9 cellular contexts compared by ENCODE assay signal in the genomic region with DNA sequence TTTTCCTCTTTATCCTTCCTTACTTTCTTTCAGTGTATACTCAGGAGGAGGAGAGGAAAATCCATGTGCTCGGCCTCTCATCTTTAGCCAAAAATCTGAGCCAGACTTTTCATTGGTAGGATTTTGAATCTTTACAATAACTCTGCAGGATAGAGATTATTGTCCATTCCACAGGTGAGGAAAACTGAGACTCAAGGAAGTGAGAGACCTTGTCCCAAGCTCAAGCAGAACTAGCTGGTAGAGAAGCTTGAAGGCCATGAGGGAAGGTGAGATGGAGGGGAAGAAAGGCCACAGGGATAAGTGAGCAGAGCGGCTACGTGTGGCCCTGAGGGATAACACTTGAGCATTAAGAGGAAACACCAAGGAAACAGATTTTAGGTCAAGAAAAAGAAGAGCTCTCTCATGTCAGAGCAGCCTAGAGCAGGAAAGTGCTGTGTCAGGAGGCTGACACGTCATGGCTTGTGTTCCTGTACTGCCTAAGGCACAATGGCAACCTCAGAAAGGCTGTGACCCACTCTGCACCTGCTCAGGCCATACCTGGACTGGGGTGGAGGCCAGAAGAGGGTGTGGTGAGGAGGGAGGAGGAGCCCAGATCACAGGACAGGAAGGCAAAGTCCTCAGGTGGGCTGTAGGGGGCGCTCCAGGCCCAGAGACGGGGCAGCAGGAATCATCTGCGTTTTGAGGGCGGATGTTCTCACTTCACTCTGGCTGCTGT. TPM values are rescaled to one million over a fixed set of nuclear protein-coding genes. Genes with fewer than 3 reads are reported as not detected.
DNase-seq lines count a peak whose midpoint lies in the region; ATAC-seq, FAIRE-seq and TF ChIP-seq lines count a peak whose summit lies in the region.
"Had no signal": no experiment of that assay in that cellular context is flagged by ENCODE, and none has a peak within 500 bp of the region (broad histone marks: within the 10 kb centered on the region; RNA-seq: fewer than 3 reads in every experiment).

No MANE protein-coding gene starts in this region.

- intact Hi-C loops in OCI-LY7 (cut with micrococcal nuclease; ENCODE audit: unreplicated experiment), result loop anchor here (1.0 to 5.0 kb wide), 4 partner anchors 24 to 276 kb away; no protein-coding TSS in a partner anchor

- no peaks in the 10 kb centered on the region for H3K27me3 ChIP-seq in thoracic aorta (replicated peaks; ENCODE audit: insufficient read depth)

- no TSS peak for BruUV-seq in OCI-LY7 (replicated peaks; lab: Mats Ljungman, UMichigan)

- H3K4me2 ChIP-seq in A549, result no peak overlapping the region
- H3K4me2 ChIP-seq in OCI-LY7 (ENCODE audit: low read length), result no peak overlapping the region

- peak; percentile 77 to 92 for TF ChIP-seq RAD21 in A549 (conservative IDR thresholded peaks at IDR 0.05 in 1 of 2, IDR thresholded peaks at IDR 0.05 in 1 of 2)

- no peaks in the 10 kb centered on the region for H4K20me1 ChIP-seq in OCI-LY7 (ENCODE audit: insufficient read depth, low read length)

- H3K4me1 Mint-ChIP-seq in activated T-cell treated with anti-CD3 and anti-CD28 coated beads, Interleukin-2, amount 50 U/mL, for 4 hours (ENCODE audit: low read depth), result peaks cover 4% of the 10 kb centered on the region

- H3K27me3 Mint-ChIP-seq in activated T-cell treated with anti-CD3 and anti-CD28 coated beads, Interleukin-2, amount 50 U/mL, for 4 hours (ENCODE audit: low read depth), result no peaks in the 10 kb centered on the region

- CTCF ChIA-PET in A549 (lab: Yijun Ruan, JAX), result interaction anchor here (0.6 to 3.6 kb wide), 13 partner anchors 9 to 137 kb away, joined by 3 to 22 read pairs (median 5); a partner anchor contains a TSS
- CTCF ChIA-PET in OCI-LY7 (lab: Charles Lee; ENCODE audit: unreplicated experiment), result interaction anchor here (0.7 to 1.4 kb wide), 3 partner anchors 19 to 126 kb away, joined by 3 to 8 read pairs (median 3); no protein-coding TSS in a partner anchor

- H3K27ac ChIP-seq in A549, result no peak overlapping the region
- H3K27ac ChIP-seq in OCI-LY7 (ENCODE audit: low read depth, low read length, poor library complexity, severe bottlenecking), result no peak overlapping the region
- H3K27ac ChIP-seq in thoracic aorta, result no peak overlapping the region

- TF ChIP-seq POLR2A in A549 (IDR thresholded peaks at IDR 0.05; ENCODE audit: low read length), result no peak

- 25% methylated on average over 8 of the region's 8 CpGs for WGBS in A549 (ENCODE audit: missing lambda C conversion rate)

- H3K36me3 ChIP-seq in OCI-LY7 (ENCODE audit: insufficient read depth, low read length) (no peaks in the 10 kb centered on the region), thoracic aorta (no peaks in the 10 kb centered on the region)

- H3K4me3 ChIP-seq in A549 (no peak overlapping the region), OCI-LY7 (ENCODE audit: low read depth, low read length, poor library complexity, severe bottlenecking) (no peak overlapping the region), thoracic aorta (no peak overlapping the region)

- TF ChIP-seq EP300 in A549 (IDR thresholded peaks at IDR 0.05), result no peak

- POLR2A ChIA-PET in A549 (lab: Yijun Ruan, JAX) (no interaction called here), OCI-LY7 (lab: Charles Lee) (interaction anchor here (1.0 kb wide), 1 partner anchor 123 kb away, joined by 3 read pairs; no protein-coding TSS in a partner anchor)

- FAIRE-seq in A549 (lab: Jason Lieb, UNC), result no peak

- peak; percentile 85 to 98 for ATAC-seq in A549
- ATAC-seq in GM18867 (IDR thresholded peaks at IDR 0.05; ENCODE audit: unreplicated experiment), result peak; percentile 92
- ATAC-seq in HG03354 (IDR thresholded peaks at IDR 0.05; ENCODE audit: poor library complexity, severe bottlenecking, unreplicated experiment), result peak; percentile 94
- ATAC-seq in activated T-cell treated with anti-CD3 and anti-CD28 coated beads, Interleukin-2, amount 50 U/mL, for 4 hours, result peak; percentile 100
- ATAC-seq in thoracic aorta (ENCODE audit: insufficient number of reproducible peaks, low FRiP score, low read depth), result no peak

- no peaks in the 10 kb centered on the region for H3K36me3 Mint-ChIP-seq in activated T-cell treated with anti-CD3 and anti-CD28 coated beads, Interleukin-2, amount 50 U/mL, for 4 hours (ENCODE audit: insufficient read depth)

- TF ChIP-seq CTCF in A549 (IDR thresholded peaks at IDR 0.05), result peak; percentile 56
- peak; percentile 92 for TF ChIP-seq CTCF in OCI-LY7 (conservative IDR thresholded peaks at IDR 0.05; ENCODE audit: low read length)
- peak; percentile 56 for TF ChIP-seq CTCF in thoracic aorta (IDR thresholded peaks at IDR 0.05)

- DNase-seq in A549 (ENCODE audit: low read depth in 1 of 2, low spot score in 1 of 2) (peak; percentile 41 to 72), OCI-LY7 (ENCODE audit: low spot score) (peak; percentile 78), fibroblast of peridontal ligament (ENCODE audit: extremely low read depth) (peak; percentile 53), non-pigmented ciliary epithelial cell (ENCODE audit: low read depth) (peak; percentile 4), thoracic aorta (ENCODE audit: low spot score) (peak; percentile 6)
- DNase-seq in activated T-cell treated with anti-CD3 and anti-CD28 coated beads, Interleukin-2, amount 50 U/mL, for 4 hours, result peak; percentile 77

- H3K4me1 ChIP-seq in A549 (peaks cover 2% of the 10 kb centered on the region; the same call in 2 of the 3 replicates), OCI-LY7 (ENCODE audit: insufficient read depth, low read length, poor library complexity, severe bottlenecking) (no peaks in the 10 kb centered on the region), thoracic aorta (ENCODE audit: control insufficient read depth in 1 of 2, low read depth in 2 of 2) (no peaks in the 10 kb centered on the region)

- peaks cover 12% of the 10 kb centered on the region for H3K9me3 ChIP-seq in A549
- H3K9me3 ChIP-seq in OCI-LY7 (ENCODE audit: low read length), result no peaks in the 10 kb centered on the region; the same call in 1 of the 2 replicates
- H3K9me3 ChIP-seq in thoracic aorta, result no peaks in the 10 kb centered on the region

- no peaks in the 10 kb centered on the region for H3K79me2 ChIP-seq in OCI-LY7 (ENCODE audit: insufficient read depth, low read depth, low read length)

- no peaks in the 10 kb centered on the region for H3K9me2 ChIP-seq in OCI-LY7 (ENCODE audit: insufficient read depth, low read length)

- H2AFZ ChIP-seq in OCI-LY7 (ENCODE audit: low read length), result peak overlapping the region; percentile 35; the same call in 1 of the 2 replicates

- H3K9me3 Mint-ChIP-seq in activated T-cell treated with anti-CD3 and anti-CD28 coated beads, Interleukin-2, amount 50 U/mL, for 4 hours, result peaks cover 6% of the 10 kb centered on the region

- H3K4me3 Mint-ChIP-seq in activated T-cell treated with anti-CD3 and anti-CD28 coated beads, Interleukin-2, amount 50 U/mL, for 4 hours, result no peak overlapping the region

TF ChIP-seq in A549, 52 proteins besides CTCF, POLR2A, EP300 and RAD21 (continues in another document):
- no peak for TF ChIP-seq RFX5 (IDR thresholded peaks at IDR 0.05)

RNA-seq across cellular contexts. Expression of a gene that starts 11.9 kb away (rescaled TPM):
- polyA plus RNA-seq in A549 (2011; rRNA removed), result not detected in 2 replicates
- not detected in 2 replicates for polyA plus RNA-seq in A549 (2012; cell fraction: cytosol; rRNA removed)
- not detected in 2 replicates for polyA plus RNA-seq in A549 (2012; cell fraction: nucleus; rRNA removed)
- not detected in 3 replicates for polyA plus RNA-seq in A549 (2017; fragmentation: RNase III; extraction: RNeasy Plus Mini Kit Qiagen cat#74134 plus additional on column Dnase treatment)
- not detected in 2 replicates for polyA minus RNA-seq in A549 (2011; rRNA and poly(A)+ RNA removed)
- not detected in 2 replicates for total RNA-seq in OCI-LY7 (2014; rRNA removed; shearing (Covaris generic))
- total RNA-seq in OCI-LY7 (2022), result not detected in 2 replicates
- total RNA-seq in activated T-cell treated with anti-CD3 and anti-CD28 coated beads, Interleukin-2, amount 50 U/mL, for 4 hours, result not detected
- not detected for total RNA-seq in thoracic aorta
- total RNA-seq: skeletal muscle tissue had no signal

RNA-seq across cellular contexts. Expression of a gene that starts 12.6 kb away (rescaled TPM):
- polyA plus RNA-seq in A549 (2011; rRNA removed), result 0.16 and 0.24 TPM in 2 replicates
- 0.11 TPM in 1 of 2 replicates, not detected in the other for polyA plus RNA-seq in A549 (2012; cell fraction: cytosol; rRNA removed)
- not detected in 2 replicates for polyA plus RNA-seq in A549 (2012; cell fraction: nucleus; rRNA removed)
- polyA plus RNA-seq in A549 (2017; fragmentation: RNase III; extraction: RNeasy Plus Mini Kit Qiagen cat#74134 plus additional on column Dnase treatment), result 0.21 TPM in 1 of 3 replicates, not detected in the others
- polyA minus RNA-seq in A549 (2011; rRNA and poly(A)+ RNA removed), result not detected in 2 replicates
- total RNA-seq in OCI-LY7 (2014; rRNA removed; shearing (Covaris generic)), result not detected in 2 replicates
- not detected in 2 replicates for total RNA-seq in OCI-LY7 (2022)
- total RNA-seq in activated T-cell treated with anti-CD3 and anti-CD28 coated beads, Interleukin-2, amount 50 U/mL, for 4 hours, result under 1 TPM in 1 of 3 donors, not detected in 2; 0.35 TPM
- total RNA-seq in thoracic aorta, result not detected

RNA-seq across cellular contexts. Expression of a gene that starts 31.6 kb away (rescaled TPM):
- polyA plus RNA-seq in A549 (2011; rRNA removed), result 39.1 and 69.4 TPM in 2 replicates
- 156 and 189 TPM in 2 replicates for polyA plus RNA-seq in A549 (2012; cell fraction: cytosol; rRNA removed)
- 154 and 179 TPM in 2 replicates for polyA plus RNA-seq in A549 (2012; cell fraction: nucleus; rRNA removed)
- polyA plus RNA-seq in A549 (2017; fragmentation: RNase III; extraction: RNeasy Plus Mini Kit Qiagen cat#74134 plus additional on column Dnase treatment), result 228 to 316 TPM (median 305 TPM) in 3 replicates
- 18.9 and 29.2 TPM in 2 replicates for polyA minus RNA-seq in A549 (2011; rRNA and poly(A)+ RNA removed)
- 27.2 and 40.0 TPM in 2 replicates for total RNA-seq in OCI-LY7 (2014; rRNA removed; shearing (Covaris generic))
- total RNA-seq in OCI-LY7 (2022), result 5.7 and 9.3 TPM in 2 replicates
- 100 to 1,000 TPM; 186 to 438 (median 301) TPM for total RNA-seq in activated T-cell treated with anti-CD3 and anti-CD28 coated beads, Interleukin-2, amount 50 U/mL, for 4 hours
- total RNA-seq in thoracic aorta, result 100 to 1,000 TPM; 107 to 185 TPM

RNA-seq across cellular contexts. Expression of a gene that starts 48.8 kb away (rescaled TPM):
- not detected in 2 replicates for polyA plus RNA-seq in A549 (2011; rRNA removed)
- polyA plus RNA-seq in A549 (2012; cell fraction: cytosol; rRNA removed), result not detected in 2 replicates
- not detected in 2 replicates for polyA plus RNA-seq in A549 (2012; cell fraction: nucleus; rRNA removed)
- polyA plus RNA-seq in A549 (2017; fragmentation: RNase III; extraction: RNeasy Plus Mini Kit Qiagen cat#74134 plus additional on column Dnase treatment), result not detected in 3 replicates
- not detected in 2 replicates for polyA minus RNA-seq in A549 (2011; rRNA and poly(A)+ RNA removed)
- not detected in 2 replicates for total RNA-seq in OCI-LY7 (2014; rRNA removed; shearing (Covaris generic))
- not detected in 2 replicates for total RNA-seq in OCI-LY7 (2022)
- 100 to 1,000 TPM in 1 of 3 donors, 10 to 100 TPM in 2; 49.1 to 122 (median 71.4) TPM for total RNA-seq in activated T-cell treated with anti-CD3 and anti-CD28 coated beads, Interleukin-2, amount 50 U/mL, for 4 hours
- total RNA-seq in thoracic aorta, result 100 to 1,000 TPM; 106 to 214 TPM

RNA-seq across cellular contexts. Expression of a gene that starts 55.7 kb away (rescaled TPM):
- polyA plus RNA-seq in A549 (2011; rRNA removed) (not detected in 2 replicates), A549 (2017; fragmentation: RNase III; extraction: RNeasy Plus Mini Kit Qiagen cat#74134 plus additional on column Dnase treatment) (not detected in 3 replicates)
- polyA plus RNA-seq in A549 (2012; cell fraction: cytosol; rRNA removed), result not detected in 2 replicates
- not detected in 2 replicates for polyA plus RNA-seq in A549 (2012; cell fraction: nucleus; rRNA removed)
- polyA minus RNA-seq in A549 (2011; rRNA and poly(A)+ RNA removed), result not detected in 2 replicates
- total RNA-seq in OCI-LY7 (2014; rRNA removed; shearing (Covaris generic)), result not detected in 2 replicates
- total RNA-seq in OCI-LY7 (2022) (not detected in 2 replicates), thoracic aorta (10 to 100 TPM; 23.2 to 53.6 TPM)
- under 1 TPM in 1 of 3 donors, not detected in 2; 0.48 TPM for total RNA-seq in activated T-cell treated with anti-CD3 and anti-CD28 coated beads, Interleukin-2, amount 50 U/mL, for 4 hours

Comparison
In these comparisons a context has a peak if more than half of its experiments do, and no peak if none do; other contexts are left out.
1. DNase-seq: peak in every context shown above with its lines; median percentile 78 in OCI-LY7; 77 in activated T-cell treated with anti-CD3 and anti-CD28 coated beads, Interleukin-2, amount 50 U/mL, for 4 hours; 56 in A549; 53 in fibroblast of peridontal ligament; 6 in thoracic aorta; 4 in non-pigmented ciliary epithelial cell.